Comparison of ENCODE assay signal across 18 cellular contexts in the genomic region with DNA sequence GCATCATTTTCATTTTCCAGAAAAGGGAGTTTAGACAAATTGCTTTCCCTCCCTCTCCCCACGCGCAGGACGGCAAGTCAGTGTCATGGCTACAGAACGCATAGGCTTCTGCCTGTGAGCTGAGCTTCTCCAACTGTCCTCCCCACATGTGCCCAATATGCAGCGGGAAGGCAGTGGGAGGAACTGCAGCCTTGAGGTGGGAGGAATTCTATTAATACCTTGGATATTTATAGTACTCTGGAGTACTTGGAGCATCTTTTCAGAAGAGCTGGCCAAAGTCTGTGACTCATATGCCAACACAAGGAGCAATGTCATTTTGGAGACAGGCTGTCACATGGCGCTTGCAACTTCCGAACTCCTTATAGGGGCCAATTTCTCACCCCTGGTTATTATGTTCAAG.
DNase-seq lines count a peak whose midpoint lies in the region; ATAC-seq and TF ChIP-seq lines count a peak whose summit lies in the region.
"Had no signal": no experiment of that assay in that cellular context is flagged by ENCODE, and none has a peak within 500 bp of the region (broad histone marks: within the 10 kb centered on the region; RNA-seq: fewer than 3 reads in every experiment).

No MANE protein-coding gene starts in this region.

- H3K27me3 ChIP-seq in BJ (ENCODE audit: control insufficient read depth, insufficient read depth, low read length) (no peaks in the 10 kb centered on the region; the same call in 1 of the 2 replicates), SK-N-SH (ENCODE audit: insufficient read depth) (no peaks in the 10 kb centered on the region), psoas muscle (ENCODE audit: insufficient read depth in 3 of 3, low read length in 2 of 3) (no peaks in the 10 kb centered on the region), MM.1S (replicated peaks; ENCODE audit: insufficient read depth, low read length) (no peaks in the 10 kb centered on the region)
- H3K27me3 ChIP-seq: BLaER1 treated with 17β-estradiol and CSF1 and Interleukin-3, amounts not matched to agents 10 nM and 100 nM; MG63; ovary; spleen had no signal

- H3K9me3 ChIP-seq in SK-N-SH (peaks cover 8% of the 10 kb centered on the region; the same call in 1 of the 2 replicates), psoas muscle (peaks cover 1% of the 10 kb centered on the region), MM.1S (replicated peaks; ENCODE audit: insufficient read depth, low read length) (no peaks in the 10 kb centered on the region)
- H3K9me3 ChIP-seq: ovary had no signal

- no peak overlapping the region for H3K9ac ChIP-seq in SK-N-SH
- no peak overlapping the region for H3K9ac ChIP-seq in MM.1S (ENCODE audit: low read length)
- H3K9ac ChIP-seq: BLaER1 treated with 17β-estradiol and CSF1 and Interleukin-3, amounts not matched to agents 10 nM and 100 nM had no signal

- ATAC-seq in psoas muscle (peak; percentile 91 to 95 (median 92)), HG03159 (IDR thresholded peaks at IDR 0.05; ENCODE audit: unreplicated experiment) (no peak)
- ATAC-seq: PC-3 had no signal

- peak; percentile 14 for DNase-seq in BJ (ENCODE audit: low read depth)
- no peak for DNase-seq in SK-N-SH
- peak; percentile 59 to 70 for DNase-seq in foreskin fibroblast
- DNase-seq in psoas muscle = peak; percentile 43 to 79
- DNase-seq in MM.1S = no peak
- DNase-seq in activated naive CD4-positive, alpha-beta T cell treated with Interleukin-2 at 50 U/mL for 16 hours = no peak
- no peak for DNase-seq in GM19238 (ENCODE audit: insufficient read length, low spot score)
- DNase-seq: activated CD4-positive, alpha-beta memory T cell treated with anti-CD3 and anti-CD28 coated beads for 36 hours; islet precursor cell; MG63; NCI-H187 treated with DMSO at 0.1 percent for 48 hours; NCI-H510A treated with DMSO at 0.1 percent for 48 hours; ovary; PC-3; spleen had no signal

- H3F3A ChIP-seq in SK-N-SH (replicated peaks; ENCODE audit: insufficient read depth) = no peaks in the 10 kb centered on the region
- no peaks in the 10 kb centered on the region for H3F3A ChIP-seq in MM.1S (ENCODE audit: insufficient read depth, low read length)

- H3K9me2 ChIP-seq in SK-N-SH (no peaks in the 10 kb centered on the region), MM.1S (replicated peaks; ENCODE audit: insufficient read depth, low read length) (no peaks in the 10 kb centered on the region)

- H2AFZ ChIP-seq in SK-N-SH (ENCODE audit: low read depth) = no peak overlapping the region
- no peak overlapping the region for H2AFZ ChIP-seq in MM.1S (ENCODE audit: low read length)

- H3K4me3 ChIP-seq in BJ (ENCODE audit: low read depth, low read length) (no peak overlapping the region), SK-N-SH (ENCODE audit: low read depth in 2 of 2, low read length in 1 of 2) (no peak overlapping the region), foreskin fibroblast (ENCODE audit: low read depth in 1 of 2, low read length in 2 of 2) (no peak overlapping the region), psoas muscle (no peak overlapping the region), MM.1S (ENCODE audit: low read length) (no peak overlapping the region)
- H3K4me3 ChIP-seq: BLaER1 treated with 17β-estradiol and CSF1 and Interleukin-3, amounts not matched to agents 10 nM and 100 nM; MG63; ovary; SK-N-MC; spleen had no signal

- H3K4me1 ChIP-seq in SK-N-SH (ENCODE audit: control insufficient read depth in 1 of 2, insufficient read depth in 2 of 2, low read depth in 1 of 2, low read length in 1 of 2) (peaks cover 2 to 6% of the 10 kb centered on the region in 2 experiments; a peak in 1 of 4 replicates), psoas muscle (peaks cover 15% of the 10 kb centered on the region), MM.1S (ENCODE audit: low read length) (no peaks in the 10 kb centered on the region)

- no peak overlapping the region for H3K4me2 ChIP-seq in SK-N-SH
- H3K4me2 ChIP-seq in MM.1S (ENCODE audit: low read depth, low read length) = no peak overlapping the region

- 85% methylated on average over 7 of the region's 7 CpGs for WGBS in SK-N-SH (ENCODE audit: low lambda C conversion rate)
- 29 to 53% (median 33%) methylated on average over 7 of the region's 7 CpGs for WGBS in psoas muscle, 3 donors

- TF ChIP-seq EP300 in SK-N-SH (IDR thresholded peaks at IDR 0.05; ENCODE audit: borderline replicate concordance in 1 of 2, low read depth in 1 of 2, low read length in 1 of 2) = no peak

- H3K27ac ChIP-seq in SK-N-SH (ENCODE audit: low read depth in 2 of 2, low read length in 1 of 2) (no peak overlapping the region), psoas muscle (peak overlapping the region; percentile 88), MM.1S (ENCODE audit: low read length) (no peak overlapping the region)
- H3K27ac ChIP-seq: BLaER1 treated with 17β-estradiol and CSF1 and Interleukin-3, amounts not matched to agents 10 nM and 100 nM; ovary; SK-N-MC; spleen had no signal

- CTCF ChIA-PET in BJ (lab: Yijun Ruan, JAX) = interaction anchor here (2.0 kb wide), 1 partner anchor 12 kb away, joined by 7 read pairs; no protein-coding TSS in a partner anchor
- CTCF ChIA-PET in SK-N-SH (lab: Yijun Ruan, JAX) = no interaction called here

- no peak for TF ChIP-seq RAD21 in SK-N-SH (IDR thresholded peaks at IDR 0.05; ENCODE audit: low read length)

- H3K36me3 ChIP-seq in BJ (ENCODE audit: control insufficient read depth, insufficient read depth, low read length) (no peaks in the 10 kb centered on the region), SK-N-SH (replicated peaks in 1 of 2; ENCODE audit: control insufficient read depth in 1 of 2, insufficient read depth in 2 of 2, low read length in 1 of 2) (no peaks in the 10 kb centered on the region), psoas muscle (ENCODE audit: insufficient read depth in 1 of 2, low read depth in 1 of 2) (no peaks in the 10 kb centered on the region), MM.1S (replicated peaks; ENCODE audit: insufficient read depth, low read length) (no peaks in the 10 kb centered on the region)
- H3K36me3 ChIP-seq: MG63, ovary, spleen had no signal

- no peak for TF ChIP-seq CTCF in BJ (IDR thresholded peaks at IDR 0.05; ENCODE audit: insufficient read depth, low read depth, low read length)
- TF ChIP-seq CTCF in SK-N-SH (IDR thresholded peaks at IDR 0.05) = no peak
- no peak for TF ChIP-seq CTCF in foreskin fibroblast (IDR thresholded peaks at IDR 0.05; ENCODE audit: low read depth, low read length)
- TF ChIP-seq CTCF in psoas muscle (IDR thresholded peaks at IDR 0.05) = peak; percentile 31
- no peak for TF ChIP-seq CTCF in MM.1S (IDR thresholded peaks at IDR 0.05; ENCODE audit: low read length)

- POLR2A ChIA-PET in BJ (lab: Charles Lee) = no interaction called here
- POLR2A ChIA-PET in SK-N-SH (lab: Yijun Ruan, JAX) = no interaction called here

- intact Hi-C loops in psoas muscle (cut with DNase I) = no loop called here

- H3K79me2 ChIP-seq in SK-N-SH (ENCODE audit: insufficient read depth) (no peaks in the 10 kb centered on the region), MM.1S (ENCODE audit: low read length) (no peaks in the 10 kb centered on the region)

- no peaks in the 10 kb centered on the region for H4K20me1 ChIP-seq in SK-N-SH (ENCODE audit: insufficient read depth)
- no peaks in the 10 kb centered on the region for H4K20me1 ChIP-seq in MM.1S (ENCODE audit: insufficient read depth, low read length)
- H4K20me1 ChIP-seq: BLaER1 treated with 17β-estradiol and CSF1 and Interleukin-3, amounts not matched to agents 10 nM and 100 nM had no signal

TF ChIP-seq in SK-N-SH, 30 proteins besides CTCF, POLR2A, EP300 and RAD21:
- no peak for TF ChIP-seq YY1 (IDR thresholded peaks at IDR 0.05; ENCODE audit: low read depth)
- 0 out of 2 replicates have a peak, but pooled peaks have one; percentile 32 for TF ChIP-seq MEF2A (IDR thresholded peaks at IDR 0.05; ENCODE audit: borderline replicate concordance, low read depth)
- no peak for TF ChIP-seq CHD2 (IDR thresholded peaks at IDR 0.05; ENCODE audit: low read length, partially characterized antibody)

Comparison
In these comparisons a context has a peak if more than half of its experiments do, and no peak if none do; other contexts are left out.
1. DNase-seq: peak in BJ (single experiment), foreskin fibroblast (2 of 2) and psoas muscle (2 of 2); none in SK-N-SH (single experiment), MM.1S (single experiment), activated naive CD4-positive, alpha-beta T cell treated with Interleukin-2 at 50 U/mL for 16 hours (single experiment) and GM19238 (single experiment).